In genomic region chr13:44311011-44311481, GRCh38 we compare ENCODE assay signal across 13 cellular contexts.
DNase-seq lines count a peak whose midpoint lies in the region; ATAC-seq and TF ChIP-seq lines count a peak whose summit lies in the region.
"Had no signal": no experiment of that assay in that cellular context is flagged by ENCODE, and none has a peak within 500 bp of the region (broad histone marks: within the 10 kb centered on the region; RNA-seq: fewer than 3 reads in every experiment).

No MANE protein-coding gene starts in this region.

- H3K4me1 ChIP-seq in gastrocnemius medialis (peaks cover 18 to 32% of the 10 kb centered on the region in 2 donors), tibial artery (peaks cover 0 to 68% (median 40%) of the 10 kb centered on the region in 4 donors)

- peak overlapping the region; percentile 98 for H3K27ac ChIP-seq in epithelial cell of prostate
- peak overlapping the region; percentile 78 to 87 (median 86) for H3K27ac ChIP-seq in gastrocnemius medialis
- peak overlapping the region in 1 of 2 donors; percentile 61 for H3K27ac ChIP-seq in tibial artery

- intact Hi-C loops in gastrocnemius medialis (cut with DNase I; ENCODE audit: low total_unique reads) (loop anchor here (2.0 kb wide), 1 partner anchor 120 kb away; no protein-coding TSS in a partner anchor), tibial artery (cut with DNase I; ENCODE audit: low total_unique reads) (no loop called here)

- H3K27me3 ChIP-seq in gastrocnemius medialis (no peaks in the 10 kb centered on the region), tibial artery (no peaks in the 10 kb centered on the region)

- no peak for TF ChIP-seq POLR2A in gastrocnemius medialis (IDR thresholded peaks at IDR 0.05)

- peak; percentile 57 to 59 for ATAC-seq in gastrocnemius medialis
- no peak for ATAC-seq in HG02678 (IDR thresholded peaks at IDR 0.05; ENCODE audit: unreplicated experiment)
- ATAC-seq: K562 had no signal

- DNase-seq in HT-29 (ENCODE audit: low spot score) (peak; percentile 31), NCI-H446 treated with DMSO at 0.1 percent for 48 hours (lab: John Stamatoyannopoulos, UW) (peak; percentile 92), epithelial cell of prostate (ENCODE audit: low read depth, low spot score) (peak; percentile 87), gastrocnemius medialis (peak; percentile 59 to 79), KBM-7 (no peak), tibial artery (no peak), NOMO-1 treated with DMSO at 0.1 percent for 48 hours (lab: John Stamatoyannopoulos, UW; ENCODE audit: unreplicated experiment) (no peak)
- DNase-seq: activated T-cell treated with anti-CD3 and anti-CD28 coated beads, Interleukin-2, amount 50 U/mL, for 48 hours; central memory CD4-positive, alpha-beta T cell; GOT3; midbrain had no signal

- in situ Hi-C loops in gastrocnemius medialis (cut with MboI; ENCODE audit: low sequenced_read_pairs in 4 of 4) (loop anchor here in 1 of 4 donors (10.0 kb wide), 1 partner anchor 124 kb away; no protein-coding TSS in a partner anchor), KBM-7 (cut with MboI; ENCODE audit: low pct_unique_long_range_greater_than_20kb, low sequenced_read_pairs) (no loop called here)

- H3K9me3 ChIP-seq in gastrocnemius medialis (no peaks in the 10 kb centered on the region), tibial artery (no peaks in the 10 kb centered on the region)

- H3K36me3 ChIP-seq in gastrocnemius medialis, result no peaks in the 10 kb centered on the region
- no peaks in the 10 kb centered on the region for H3K36me3 ChIP-seq in tibial artery

- H3K4me3 ChIP-seq in gastrocnemius medialis, result no peak overlapping the region
- H3K4me3 ChIP-seq in tibial artery, result no peak overlapping the region
- H3K4me3 ChIP-seq: K562 had no signal

- TF ChIP-seq CTCF in gastrocnemius medialis (IDR thresholded peaks at IDR 0.05 in 4 of 5, conservative IDR thresholded peaks at IDR 0.05 in 1 of 5) (no peak), tibial artery (IDR thresholded peaks at IDR 0.05) (no peak)

Comparison
In these comparisons a context has a peak if more than half of its experiments do, and no peak if none do; other contexts are left out.
1. DNase-seq: peak in HT-29 (single experiment), NCI-H446 treated with DMSO at 0.1 percent for 48 hours (single experiment), epithelial cell of prostate (single experiment) and gastrocnemius medialis (2 of 2); none in KBM-7 (single experiment), tibial artery (0 of 2) and NOMO-1 treated with DMSO at 0.1 percent for 48 hours (single experiment).